Comparison of ENCODE assay signal across 18 cellular contexts in genomic region chr10:67114945-67115344, GRCh38.
DNase-seq lines count a peak whose midpoint lies in the region; ATAC-seq and TF ChIP-seq lines count a peak whose summit lies in the region.
"Had no signal": no experiment of that assay in that cellular context is flagged by ENCODE, and none has a peak within 500 bp of the region (broad histone marks: within the 10 kb centered on the region; RNA-seq: fewer than 3 reads in every experiment).

No MANE protein-coding gene starts in this region.

- no peaks in the 10 kb centered on the region for H3K36me3 Mint-ChIP-seq in mesothelial cell of epicardium
- H3K36me3 Mint-ChIP-seq: activated CD8-positive, alpha-beta memory T cell treated with anti-CD3 and anti-CD28 coated beads, Interleukin-2, amount 10 ng/mL, durations not matched to agents 7 days and 5 days had no signal

- no peak overlapping the region for H3K27ac ChIP-seq in mesenchymal stem cell (ENCODE audit: low read length, poor library complexity, severe bottlenecking)
- no peak overlapping the region for H3K27ac ChIP-seq in upper lobe of left lung
- H3K27ac ChIP-seq: dorsolateral prefrontal cortex, epithelial cell of prostate, foreskin keratinocyte, neutrophil, vagina had no signal

- H3K4me3 Mint-ChIP-seq in mesothelial cell of epicardium = no peak overlapping the region
- H3K4me3 Mint-ChIP-seq: activated CD8-positive, alpha-beta memory T cell treated with anti-CD3 and anti-CD28 coated beads, Interleukin-2, amount 10 ng/mL, durations not matched to agents 7 days and 5 days had no signal

- no peak overlapping the region for H3K4ac ChIP-seq in mesenchymal stem cell (ENCODE audit: low read depth in 1 of 2, low read length in 2 of 2)

- no peak overlapping the region for H4K8ac ChIP-seq in mesenchymal stem cell (ENCODE audit: low read length)

- no peaks in the 10 kb centered on the region for H3K36me3 ChIP-seq in mesenchymal stem cell (ENCODE audit: control insufficient read depth in 1 of 2, insufficient read depth in 2 of 2, low read depth in 1 of 2, low read length in 2 of 2)
- no peaks in the 10 kb centered on the region for H3K36me3 ChIP-seq in upper lobe of left lung
- H3K36me3 ChIP-seq: neutrophil, vagina had no signal

- H3K27me3 ChIP-seq in mesenchymal stem cell (ENCODE audit: control insufficient read depth in 1 of 2, insufficient read depth in 1 of 2, low read length in 2 of 2) (no peaks in the 10 kb centered on the region), upper lobe of left lung (no peaks in the 10 kb centered on the region)
- H3K27me3 ChIP-seq: dorsolateral prefrontal cortex, foreskin keratinocyte, neutrophil, vagina had no signal

- no peak overlapping the region for H4K91ac ChIP-seq in mesenchymal stem cell (ENCODE audit: low read length)

- no peak overlapping the region for H2AK5ac ChIP-seq in mesenchymal stem cell (ENCODE audit: low read length, severe bottlenecking)

- TF ChIP-seq EP300 in upper lobe of left lung (IDR thresholded peaks at IDR 0.05) = no peak

- TF ChIP-seq POLR2A in upper lobe of left lung (IDR thresholded peaks at IDR 0.05) = no peak

- no peak overlapping the region for H3K14ac ChIP-seq in mesenchymal stem cell (ENCODE audit: low read length in 2 of 2)

- H2BK5ac ChIP-seq in mesenchymal stem cell (ENCODE audit: low read depth, low read length, poor library complexity, severe bottlenecking) = no peak overlapping the region

- no peaks in the 10 kb centered on the region for H3K9me3 Mint-ChIP-seq in mesothelial cell of epicardium

- H2BK12ac ChIP-seq in mesenchymal stem cell (ENCODE audit: low read length in 2 of 2) = no peak overlapping the region

- H3K4me1 Mint-ChIP-seq in mesothelial cell of epicardium = peaks cover 52% of the 10 kb centered on the region
- H3K4me1 Mint-ChIP-seq: activated CD8-positive, alpha-beta memory T cell treated with anti-CD3 and anti-CD28 coated beads, Interleukin-2, amount 10 ng/mL, durations not matched to agents 7 days and 5 days had no signal

- no peaks in the 10 kb centered on the region for H3K27me3 Mint-ChIP-seq in mesothelial cell of epicardium (ENCODE audit: low read depth)
- H3K27me3 Mint-ChIP-seq: activated CD8-positive, alpha-beta memory T cell treated with anti-CD3 and anti-CD28 coated beads, Interleukin-2, amount 10 ng/mL, durations not matched to agents 7 days and 5 days had no signal

- H3K4me2 ChIP-seq in mesenchymal stem cell (ENCODE audit: low read length, poor library complexity, severe bottlenecking) = no peak overlapping the region

- TF ChIP-seq CTCF in mesothelial cell of epicardium (IDR thresholded peaks at IDR 0.05; ENCODE audit: unreplicated experiment) (no peak), upper lobe of left lung (IDR thresholded peaks at IDR 0.05) (no peak), GM20000 (IDR thresholded peaks at IDR 0.05; ENCODE audit: extremely low read depth, missing control alignments) (no peak)

- H2BK15ac ChIP-seq in mesenchymal stem cell (ENCODE audit: low read depth, poor library complexity, severe bottlenecking) = no peak overlapping the region

- H3K18ac ChIP-seq in mesenchymal stem cell (ENCODE audit: low read depth in 1 of 2, low read length in 2 of 2) = no peak overlapping the region

- in situ Hi-C loops in Caki2 (cut with HindIII; ENCODE audit: low pct_unique_long_range_greater_than_20kb, low sequenced_read_pairs) = no loop called here

- no peak overlapping the region for H3K9ac ChIP-seq in mesenchymal stem cell (ENCODE audit: low read length)

- H3K4me1 ChIP-seq in mesenchymal stem cell (ENCODE audit: control insufficient read depth, insufficient read depth, low read depth, low read length) (no peaks in the 10 kb centered on the region), upper lobe of left lung (no peaks in the 10 kb centered on the region)
- H3K4me1 ChIP-seq: vagina had no signal

- DNase-seq in Caki2 (ENCODE audit: low read depth) (peak; percentile 36), NCI-H1417 treated with DMSO at 0.1 percent for 48 hours (lab: John Stamatoyannopoulos, UW) (peak; percentile 47), SHP77 treated with DMSO at 0.1 percent for 48 hours (lab: John Stamatoyannopoulos, UW) (peak; percentile 34), mesothelial cell of epicardium (ENCODE audit: low spot score in 2 of 2, unreplicated experiment in 2 of 2) (no peak), mesenchymal stem cell (no peak), upper lobe of left lung (no peak), NAMALWA (ENCODE audit: low spot score) (no peak), GM20000 (ENCODE audit: low spot score) (no peak)
- DNase-seq: activated CD4-positive, alpha-beta T cell treated with anti-CD3 and anti-CD28 coated beads for 48 hours; activated CD8-positive, alpha-beta memory T cell treated with anti-CD3 and anti-CD28 coated beads, Interleukin-2, amount 10 ng/mL, durations not matched to agents 7 days and 5 days; DND-41; dorsolateral prefrontal cortex; foreskin keratinocyte; left colon; retina had no signal

- 95% methylated on average over 2 of the region's 2 CpGs for WGBS in mesenchymal stem cell
- 67 to 70% methylated on average over 2 of the region's 2 CpGs for WGBS in upper lobe of left lung, 2 donors

- ATAC-seq in upper lobe of left lung (ENCODE audit: low FRiP score in 2 of 2) = no peak
- ATAC-seq: activated CD8-positive, alpha-beta memory T cell treated with anti-CD3 and anti-CD28 coated beads, Interleukin-2, amount 10 ng/mL, durations not matched to agents 7 days and 5 days; foreskin keratinocyte; left colon had no signal

- peak overlapping the region; percentile 72 for H3K27ac Mint-ChIP-seq in mesothelial cell of epicardium
- H3K27ac Mint-ChIP-seq: activated CD8-positive, alpha-beta memory T cell treated with anti-CD3 and anti-CD28 coated beads, Interleukin-2, amount 10 ng/mL, durations not matched to agents 7 days and 5 days had no signal

- H3K4me3 ChIP-seq in mesenchymal stem cell (ENCODE audit: insufficient read depth in 1 of 2, low read depth in 1 of 2, low read length in 2 of 2) (no peak overlapping the region), upper lobe of left lung (no peak overlapping the region)
- H3K4me3 ChIP-seq: dorsolateral prefrontal cortex, vagina had no signal

- no peaks in the 10 kb centered on the region for H3K79me1 ChIP-seq in mesenchymal stem cell (replicated peaks; ENCODE audit: low read length, poor library complexity, severe bottlenecking)

- H3K9me3 ChIP-seq in mesenchymal stem cell (ENCODE audit: control insufficient read depth, low read length) (no peaks in the 10 kb centered on the region), upper lobe of left lung (no peaks in the 10 kb centered on the region)
- H3K9me3 ChIP-seq: neutrophil, vagina had no signal

- no peak overlapping the region for H3K23ac ChIP-seq in mesenchymal stem cell (ENCODE audit: low read length in 2 of 2)

- H2BK120ac ChIP-seq in mesenchymal stem cell (ENCODE audit: low read depth, low read length) = no peak overlapping the region

- H2AFZ ChIP-seq in mesenchymal stem cell (ENCODE audit: low read depth, low read length) = no peak overlapping the region

Comparison
In these comparisons a context has a peak if more than half of its experiments do, and no peak if none do; other contexts are left out.
1. DNase-seq: peak in Caki2 (single experiment), NCI-H1417 treated with DMSO at 0.1 percent for 48 hours (single experiment) and SHP77 treated with DMSO at 0.1 percent for 48 hours (single experiment); none in mesothelial cell of epicardium (0 of 2), mesenchymal stem cell (single experiment), upper lobe of left lung (0 of 2), NAMALWA (single experiment) and GM20000 (single experiment).